15 cellular contexts compared by ENCODE assay signal in the genomic region with DNA sequence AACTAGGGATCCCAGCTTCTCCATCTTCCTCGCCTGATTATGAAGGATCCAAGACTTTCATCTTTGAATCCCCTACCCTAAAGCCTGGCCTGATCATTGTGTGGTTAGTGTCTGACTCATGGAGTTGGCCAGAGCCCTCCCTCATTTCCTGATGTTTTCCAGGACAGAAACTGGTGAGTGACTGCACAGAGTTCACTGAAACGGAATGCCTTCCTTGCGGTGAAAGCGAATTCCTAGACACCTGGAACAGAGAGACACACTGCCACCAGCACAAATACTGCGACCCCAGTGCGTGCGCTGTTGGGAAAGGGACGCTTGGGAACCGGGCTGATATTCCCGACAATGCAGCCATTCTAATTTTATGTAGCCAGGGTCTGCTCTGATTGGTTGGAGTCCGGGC. TPM values are rescaled to one million over a fixed set of nuclear protein-coding genes. Genes with fewer than 3 reads are reported as not detected.
DNase-seq lines count a peak whose midpoint lies in the region; ATAC-seq, FAIRE-seq and TF ChIP-seq lines count a peak whose summit lies in the region.
"Had no signal": no experiment of that assay in that cellular context is flagged by ENCODE, and none has a peak within 500 bp of the region (broad histone marks: within the 10 kb centered on the region; RNA-seq: fewer than 3 reads in every experiment).

No MANE protein-coding gene starts in this region.

- H3K9me3 Mint-ChIP-seq in stimulated activated effector memory CD8-positive, alpha-beta T cell treated with anti-CD3 and anti-CD28 coated beads, Interleukin-12 subunit alpha, Interleukin-12 subunit beta, amount 100 ng/mL, for 72 hours = no peaks in the 10 kb centered on the region
- H3K9me3 Mint-ChIP-seq: neural progenitor cell; T-helper 1 cell treated with Interleukin-12 subunit alpha and Interleukin-12 subunit beta and Interleukin-4 antibody, amounts not matched to agents 30 μg/mL and 1 μg/mL, for 36 hours had no signal

- H3K79me2 ChIP-seq in endothelial cell of umbilical vein (ENCODE audit: control insufficient read depth, insufficient read depth, low read length) = no peaks in the 10 kb centered on the region

- no peak for TF ChIP-seq POLR2A in endothelial cell of umbilical vein (IDR thresholded peaks at IDR 0.05; ENCODE audit: low read depth, low read length)

- POLR2A ChIA-PET in endothelial cell of umbilical vein (lab: Charles Lee) = no interaction called here

- H4K20me1 ChIP-seq in endothelial cell of umbilical vein (replicated peaks; ENCODE audit: control insufficient read depth, extremely low read depth, insufficient read depth, low read length) = no peaks in the 10 kb centered on the region

- H3K9me3 ChIP-seq in endothelial cell of umbilical vein (replicated peaks; ENCODE audit: control insufficient read depth, insufficient read depth, low read length) = no peaks in the 10 kb centered on the region

- ATAC-seq in stimulated activated effector memory CD8-positive, alpha-beta T cell treated with anti-CD3 and anti-CD28 coated beads, Interleukin-12 subunit alpha, Interleukin-12 subunit beta, amount 100 ng/mL, for 72 hours = no peak

- CTCF ChIA-PET in endothelial cell of umbilical vein (lab: Charles Lee) = no interaction called here

- dilution Hi-C loops in endothelial cell of umbilical vein (cut with MboI; ENCODE audit: extremely low pct_ligation_motif_present, low sequenced_read_pairs) = no loop called here

- FAIRE-seq in endothelial cell of umbilical vein (lab: Jason Lieb, UNC) = peak; percentile 94
- FAIRE-seq: GM19239 had no signal

- H3K4me3 ChIP-seq in endothelial cell of umbilical vein (replicated peaks in 1 of 3; ENCODE audit: insufficient read depth in 1 of 3, low read depth in 1 of 3, low read length in 3 of 3) = no peak overlapping the region
- H3K4me3 ChIP-seq: neural progenitor cell had no signal

- no TSS peak for BruUV-seq in endothelial cell of umbilical vein (replicated peaks; lab: Mats Ljungman, UMichigan)

- peak overlapping the region; percentile 18 for H3K27ac ChIP-seq in endothelial cell of umbilical vein (ENCODE audit: insufficient read depth, low read depth, low read length)
- H3K27ac ChIP-seq: neural progenitor cell had no signal

- H3K4me2 ChIP-seq in endothelial cell of umbilical vein (ENCODE audit: insufficient read depth, low read length) = peak overlapping the region; percentile 50
- H3K4me2 ChIP-seq: neural progenitor cell had no signal

- no peaks in the 10 kb centered on the region for H3K9me1 ChIP-seq in endothelial cell of umbilical vein (replicated peaks; ENCODE audit: control insufficient read depth, extremely low read depth, insufficient read depth, low read length)

- H3K27ac Mint-ChIP-seq in stimulated activated effector memory CD8-positive, alpha-beta T cell treated with anti-CD3 and anti-CD28 coated beads, Interleukin-12 subunit alpha, Interleukin-12 subunit beta, amount 100 ng/mL, for 72 hours = no peak overlapping the region
- H3K27ac Mint-ChIP-seq: neural progenitor cell; T-helper 1 cell treated with Interleukin-12 subunit alpha and Interleukin-12 subunit beta and Interleukin-4 antibody, amounts not matched to agents 30 μg/mL and 1 μg/mL, for 36 hours had no signal

- H3K36me3 Mint-ChIP-seq in stimulated activated effector memory CD8-positive, alpha-beta T cell treated with anti-CD3 and anti-CD28 coated beads, Interleukin-12 subunit alpha, Interleukin-12 subunit beta, amount 100 ng/mL, for 72 hours = peaks cover 44% of the 10 kb centered on the region
- H3K36me3 Mint-ChIP-seq: neural progenitor cell had no signal

- peaks cover 28% of the 10 kb centered on the region for H3K4me1 ChIP-seq in endothelial cell of umbilical vein (ENCODE audit: control insufficient read depth, extremely low read depth, insufficient read depth, low read length)

- peaks cover 0 to 15% of the 10 kb centered on the region in 2 experiments for H3K36me3 ChIP-seq in endothelial cell of umbilical vein (ENCODE audit: control insufficient read depth in 2 of 2, extremely low read depth in 1 of 2, insufficient read depth in 2 of 2, low read length in 2 of 2)
- H3K36me3 ChIP-seq: neural progenitor cell had no signal

- DNase-seq in COLO829 (ENCODE audit: low spot score) (peak; percentile 35), NCI-H226 (peak; percentile 12), endothelial cell of umbilical vein (ENCODE audit: low read depth, low spot score) (peak; percentile 83), non-pigmented ciliary epithelial cell (ENCODE audit: low read depth) (peak; percentile 52), medulla oblongata (ENCODE audit: extremely low spot score) (no peak), ureter (ENCODE audit: low spot score) (no peak), head of caudate nucleus (no peak)
- DNase-seq in stimulated activated effector memory CD8-positive, alpha-beta T cell treated with anti-CD3 and anti-CD28 coated beads, Interleukin-12 subunit alpha, Interleukin-12 subunit beta, amount 100 ng/mL, for 72 hours (ENCODE audit: low spot score in 2 of 2) = no peak
- DNase-seq: activated naive CD4-positive, alpha-beta T cell treated with anti-CD3 and anti-CD28 coated beads, Interleukin-2, amount 50 U/mL, for 16 hours; effector CD8-positive, alpha-beta T cell; NCI-H1417 treated with DMSO at 0.1 percent for 48 hours; stimulated activated naive CD4-positive, alpha-beta T cell treated with Interleukin-2 at 50 U/mL for 16 hours had no signal

- H3K4me3 Mint-ChIP-seq in stimulated activated effector memory CD8-positive, alpha-beta T cell treated with anti-CD3 and anti-CD28 coated beads, Interleukin-12 subunit alpha, Interleukin-12 subunit beta, amount 100 ng/mL, for 72 hours = no peak overlapping the region
- H3K4me3 Mint-ChIP-seq: neural progenitor cell; T-helper 1 cell treated with Interleukin-12 subunit alpha and Interleukin-12 subunit beta and Interleukin-4 antibody, amounts not matched to agents 30 μg/mL and 1 μg/mL, for 36 hours had no signal

- intact Hi-C loops in endothelial cell of umbilical vein (cut with micrococcal nuclease) = no loop called here
- intact Hi-C loops in head of caudate nucleus (cut with DNase I) = no loop called here

- no peak overlapping the region for H3K9ac ChIP-seq in endothelial cell of umbilical vein (replicated peaks; ENCODE audit: extremely low read depth, insufficient read depth, low read length)
- H3K9ac ChIP-seq: neural progenitor cell had no signal

- no peaks in the 10 kb centered on the region for H3K27me3 ChIP-seq in endothelial cell of umbilical vein (ENCODE audit: control insufficient read depth in 2 of 2, insufficient read depth in 2 of 2, low read length in 2 of 2)

- H3K4me1 Mint-ChIP-seq in stimulated activated effector memory CD8-positive, alpha-beta T cell treated with anti-CD3 and anti-CD28 coated beads, Interleukin-12 subunit alpha, Interleukin-12 subunit beta, amount 100 ng/mL, for 72 hours = peaks cover 31% of the 10 kb centered on the region

- no peak for TF ChIP-seq CTCF in endothelial cell of umbilical vein (IDR thresholded peaks at IDR 0.05; ENCODE audit: extremely low read depth in 1 of 2, insufficient read depth in 1 of 2, low read depth in 1 of 2, low read length in 2 of 2)

- H2AFZ ChIP-seq in endothelial cell of umbilical vein (ENCODE audit: low read depth, low read length) = no peak overlapping the region
- H2AFZ ChIP-seq: neural progenitor cell had no signal

TF ChIP-seq in endothelial cell of umbilical vein, 7 proteins besides CTCF, POLR2A, EP300 and RAD21:
- TF ChIP-seq FOS (IDR thresholded peaks at IDR 0.05; ENCODE audit: borderline replicate concordance, insufficient read depth, low read length) = peak; percentile 77
- TF ChIP-seq EZH2 (IDR thresholded peaks at IDR 0.05; ENCODE audit: borderline replicate concordance, low read depth, low read length, severe bottlenecking) = no peak
- TF ChIP-seq GATA2 (IDR thresholded peaks at IDR 0.05; ENCODE audit: insufficient read depth, insufficient read length, low read depth, low read length) = no peak
- peak; percentile 75 for TF ChIP-seq JUN (IDR thresholded peaks at IDR 0.05; ENCODE audit: borderline replicate concordance, insufficient read depth, insufficient read length, low read depth)

RNA-seq across cellular contexts. Expression of gene CD40, which starts 4.0 kb away (rescaled TPM):
- total RNA-seq in endothelial cell of umbilical vein = 33.1 and 36.6 TPM in 2 replicates
- 38.3 and 43.9 TPM in 2 replicates for polyA plus RNA-seq in endothelial cell of umbilical vein
- polyA plus RNA-seq in endothelial cell of umbilical vein (2011; cell fraction: cytosol; rRNA removed) = 34.1 and 37.7 TPM in 2 replicates
- 38.1 and 44.2 TPM in 2 replicates for polyA plus RNA-seq in endothelial cell of umbilical vein (2011; cell fraction: nucleus; rRNA removed)
- 18.3 and 22.6 TPM in 2 replicates for polyA plus RNA-seq in endothelial cell of umbilical vein (2012)
- polyA minus RNA-seq in endothelial cell of umbilical vein = 22.8 and 25.0 TPM in 2 replicates
- polyA minus RNA-seq in endothelial cell of umbilical vein (2011; cell fraction: cytosol; rRNA and poly(A)+ RNA removed) = not detected
- polyA minus RNA-seq in endothelial cell of umbilical vein (2011; cell fraction: nucleus; rRNA and poly(A)+ RNA removed) = 9.6 and 9.7 TPM in 2 replicates
- total RNA-seq in ureter = 29.0 TPM

RNA-seq across cellular contexts. Expression of gene NCOA5, which starts 32.3 kb away (rescaled TPM):
- total RNA-seq in endothelial cell of umbilical vein = 34.2 and 39.5 TPM in 2 replicates
- 30.3 and 32.0 TPM in 2 replicates for polyA plus RNA-seq in endothelial cell of umbilical vein
- polyA plus RNA-seq in endothelial cell of umbilical vein (2011; cell fraction: cytosol; rRNA removed) = 25.3 and 27.6 TPM in 2 replicates
- 51.1 and 53.2 TPM in 2 replicates for polyA plus RNA-seq in endothelial cell of umbilical vein (2011; cell fraction: nucleus; rRNA removed)
- 22.0 and 24.7 TPM in 2 replicates for polyA plus RNA-seq in endothelial cell of umbilical vein (2012)
- polyA minus RNA-seq in endothelial cell of umbilical vein = 32.2 and 35.6 TPM in 2 replicates
- polyA minus RNA-seq in endothelial cell of umbilical vein (2011; cell fraction: cytosol; rRNA and poly(A)+ RNA removed) = 23.7 TPM
- polyA minus RNA-seq in endothelial cell of umbilical vein (2011; cell fraction: nucleus; rRNA and poly(A)+ RNA removed) = 20.1 and 20.6 TPM in 2 replicates
- total RNA-seq in ureter = 30.0 TPM

Comparison
In these comparisons a context has a peak if more than half of its experiments do, and no peak if none do; other contexts are left out.
1. DNase-seq: peak in COLO829 (single experiment), NCI-H226 (single experiment), endothelial cell of umbilical vein (single experiment) and non-pigmented ciliary epithelial cell (single experiment); none in stimulated activated effector memory CD8-positive, alpha-beta T cell treated with anti-CD3 and anti-CD28 coated beads, Interleukin-12 subunit alpha, Interleukin-12 subunit beta, amount 100 ng/mL, for 72 hours (0 of 2), medulla oblongata (single experiment), ureter (single experiment) and head of caudate nucleus (0 of 42).